12 cellular contexts compared by ENCODE assay signal in the genomic region with DNA sequence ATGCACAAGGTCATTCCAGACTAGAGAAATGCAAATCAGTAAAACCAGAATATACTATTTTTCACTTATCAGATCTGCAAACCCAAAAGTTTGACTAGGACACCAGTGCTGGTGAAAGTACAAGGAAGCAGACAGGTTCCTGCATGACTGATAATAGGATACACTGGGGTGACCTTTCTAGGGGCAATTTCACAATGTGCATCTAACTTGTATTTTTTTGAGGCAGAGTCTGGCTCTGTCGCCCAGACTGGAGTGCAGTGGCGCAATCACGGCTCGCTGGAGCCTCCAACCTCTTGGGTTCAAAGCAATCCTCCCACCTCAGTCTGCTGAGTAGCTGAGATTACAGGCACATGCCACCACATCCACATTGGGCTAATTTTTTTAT. TPM values are rescaled to one million over a fixed set of nuclear protein-coding genes. Genes with fewer than 3 reads are reported as not detected.
DNase-seq lines count a peak whose midpoint lies in the region; ATAC-seq and TF ChIP-seq lines count a peak whose summit lies in the region.
"Had no signal": no experiment of that assay in that cellular context is flagged by ENCODE, and none has a peak within 500 bp of the region (broad histone marks: within the 10 kb centered on the region; RNA-seq: fewer than 3 reads in every experiment).

No MANE protein-coding gene starts in this region.

- in situ Hi-C loops in GM23248 (cut with MboI) (no loop called here), brain microvascular endothelial cell (cut with HindIII; ENCODE audit: low pct_ligation_motif_present, low sequenced_read_pairs) (no loop called here)

- 84 to 89% methylated on average over 4 of the region's 4 CpGs for WGBS in GM23248 (ENCODE audit: low coverage in 1 of 2, low lambda C conversion rate in 2 of 2, missing lambda C conversion rate in 2 of 2), 2 experiments

- DNase-seq in GM23248 (peak; percentile 12), MV-4-11 (lab: John Stamatoyannopoulos, UW) (peak; percentile 77), brain microvascular endothelial cell (no peak), NCI-H2107 (lab: John Stamatoyannopoulos, UW) (no peak), NCI-H2227 (lab: John Stamatoyannopoulos, UW; ENCODE audit: unreplicated experiment) (no peak), NCI-H526 treated with DMSO at 0.1 percent for 48 hours (lab: John Stamatoyannopoulos, UW) (no peak)
- no peak for DNase-seq in naive thymus-derived CD8-positive, alpha-beta T cell
- DNase-seq: DND-41 had no signal

- H3K27ac ChIP-seq in GM23248 (no peak overlapping the region), brain microvascular endothelial cell (peak overlapping the region; percentile 77)

- H3K9me2 ChIP-seq in GM23248 (ENCODE audit: insufficient read depth): no peaks in the 10 kb centered on the region

- H3K36me3 Mint-ChIP-seq in naive thymus-derived CD8-positive, alpha-beta T cell: peaks cover 0 to 51% (median 0%) of the 10 kb centered on the region in 3 donors

- H3K4me1 ChIP-seq in GM23248 (ENCODE audit: insufficient read depth): peaks cover 15% of the 10 kb centered on the region; the same call in 1 of the 2 replicates

- peak overlapping the region in 4 of 10 donors; percentile 9 to 75 (median 39) for H3K4me3 Mint-ChIP-seq in naive thymus-derived CD8-positive, alpha-beta T cell
- H3K4me3 Mint-ChIP-seq: stimulated activated memory B cell treated with anti-CD40 and anti-IgM and Interleukin-4, amounts not matched to agents 10 μg/mL and 1 μg/mL and 100 μg/mL, for 72 hours had no signal

- H3K4me3 ChIP-seq in GM23248 (no peak overlapping the region), brain microvascular endothelial cell (ENCODE audit: low read depth, low read length) (no peak overlapping the region)

- no peak overlapping the region for H3K9ac ChIP-seq in GM23248

- no peaks in the 10 kb centered on the region for H3K9me3 ChIP-seq in GM23248 (ENCODE audit: low read depth)

- H3K4me2 ChIP-seq in GM23248 (ENCODE audit: unreplicated experiment): no peak overlapping the region

- H3K27me3 ChIP-seq in GM23248 (replicated peaks; ENCODE audit: insufficient read depth) (no peaks in the 10 kb centered on the region), brain microvascular endothelial cell (replicated peaks) (no peaks in the 10 kb centered on the region)

- H3K36me3 ChIP-seq in GM23248 (ENCODE audit: low read depth) (no peaks in the 10 kb centered on the region), brain microvascular endothelial cell (replicated peaks) (peaks cover under 1% of the 10 kb centered on the region)

- no peak overlapping the region for H2AFZ ChIP-seq in GM23248

- H3K27me3 Mint-ChIP-seq in naive thymus-derived CD8-positive, alpha-beta T cell: no peaks in the 10 kb centered on the region
- H3K27me3 Mint-ChIP-seq: stimulated activated memory B cell treated with anti-CD40 and anti-IgM and Interleukin-4, amounts not matched to agents 10 μg/mL and 1 μg/mL and 100 μg/mL, for 72 hours had no signal

- POLR2A ChIA-PET in naive thymus-derived CD8-positive, alpha-beta T cell (lab: Charles Lee): no interaction called here

- H3K27ac Mint-ChIP-seq in naive thymus-derived CD8-positive, alpha-beta T cell: peak overlapping the region in 7 of 10 donors; percentile 7 to 91 (median 53)
- H3K27ac Mint-ChIP-seq: stimulated activated memory B cell treated with anti-CD40 and anti-IgM and Interleukin-4, amounts not matched to agents 10 μg/mL and 1 μg/mL and 100 μg/mL, for 72 hours had no signal

- H3K4me1 Mint-ChIP-seq in naive thymus-derived CD8-positive, alpha-beta T cell: peaks cover 23 to 49% (median 31%) of the 10 kb centered on the region in 4 donors

- no peak for TF ChIP-seq CTCF in brain microvascular endothelial cell (IDR thresholded peaks at IDR 0.05; ENCODE audit: low read depth, low read length, missing control alignments)

- peaks cover 12% of the 10 kb centered on the region; the same call in 1 of the 2 replicates for H3K79me2 ChIP-seq in GM23248 (ENCODE audit: insufficient read depth)

- H3K9me3 Mint-ChIP-seq in naive thymus-derived CD8-positive, alpha-beta T cell: no peaks in the 10 kb centered on the region
- H3K9me3 Mint-ChIP-seq: stimulated activated memory B cell treated with anti-CD40 and anti-IgM and Interleukin-4, amounts not matched to agents 10 μg/mL and 1 μg/mL and 100 μg/mL, for 72 hours had no signal

- no peak for ATAC-seq in naive thymus-derived CD8-positive, alpha-beta T cell
- ATAC-seq: stimulated activated memory B cell treated with anti-CD40 and anti-IgM and Interleukin-4, amounts not matched to agents 10 μg/mL and 1 μg/mL and 100 μg/mL, for 72 hours had no signal

- peaks cover 28% of the 10 kb centered on the region for H3F3A ChIP-seq in GM23248 (ENCODE audit: insufficient read depth)

- H4K20me1 ChIP-seq in GM23248 (ENCODE audit: insufficient read depth): 0 out of 2 replicates have a peak, but pooled peaks cover 8% of the 10 kb centered on the region

RNA-seq across cellular contexts. Expression of a gene that starts 11.4 kb away (rescaled TPM):
- total RNA-seq in GM23248 (2014; rRNA removed; shearing (Covaris generic)): 32.0 and 37.0 TPM in 2 replicates
- polyA plus RNA-seq in GM23248 (2016; fragmentation: Nextera tagmentation; extraction: Ambion mirVana): 68.8 and 72.5 TPM in 2 replicates
- 10 to 100 TPM; 32.4 to 36.4 TPM for total RNA-seq in naive thymus-derived CD8-positive, alpha-beta T cell
- 100 to 1,000 TPM; 120 to 138 (median 123) TPM for polyA plus RNA-seq in naive thymus-derived CD8-positive, alpha-beta T cell

RNA-seq across cellular contexts. Expression of a gene that starts 30.3 kb away (rescaled TPM):
- 1.5 and 2.0 TPM in 2 replicates for total RNA-seq in GM23248 (2014; rRNA removed; shearing (Covaris generic))
- polyA plus RNA-seq in GM23248 (2016; fragmentation: Nextera tagmentation; extraction: Ambion mirVana): 0.81 and 0.85 TPM in 2 replicates
- under 1 TPM; 0.44 to 0.82 TPM for total RNA-seq in naive thymus-derived CD8-positive, alpha-beta T cell
- under 1 TPM in 2 of 3 donors, not detected in 1; 0.08 to 0.65 TPM for polyA plus RNA-seq in naive thymus-derived CD8-positive, alpha-beta T cell

RNA-seq across cellular contexts. Expression of a gene that starts 58.1 kb away (rescaled TPM):
- not detected in 2 replicates for total RNA-seq in GM23248 (2014; rRNA removed; shearing (Covaris generic))
- polyA plus RNA-seq in GM23248 (2016; fragmentation: Nextera tagmentation; extraction: Ambion mirVana): not detected in 2 replicates
- total RNA-seq in naive thymus-derived CD8-positive, alpha-beta T cell: under 1 TPM; 0.41 to 0.57 TPM
- polyA plus RNA-seq in naive thymus-derived CD8-positive, alpha-beta T cell: under 1 TPM in 1 of 3 donors, not detected in 2; 0.18 TPM
- total RNA-seq: cardiac septum, kidney epithelial cell, RPMI7951 had no signal

Comparison
In these comparisons a context has a peak if more than half of its experiments do, and no peak if none do; other contexts are left out.
1. DNase-seq: peak in GM23248 (single experiment) and MV-4-11 (single experiment); none in brain microvascular endothelial cell (single experiment), naive thymus-derived CD8-positive, alpha-beta T cell (0 of 10), NCI-H2107 (single experiment), NCI-H2227 (single experiment) and NCI-H526 treated with DMSO at 0.1 percent for 48 hours (single experiment).